In genomic region chr4:78168029-78168428, GRCh38 we compare ENCODE assay signal across 1 cellular context.
TF ChIP-seq lines count a peak whose summit lies in the region.

No MANE protein-coding gene starts in this region.

TF ChIP-seq in HepG2, 621 proteins besides CTCF, POLR2A, EP300 and RAD21 (continued from another document):
- no peak for TF ChIP-seq HMG20A (CRISPR knock-in tag; IDR thresholded peaks at IDR 0.05; ENCODE audit: borderline replicate concordance)
- TF ChIP-seq NONO (IDR thresholded peaks at IDR 0.05), result no peak
- TF ChIP-seq NONO (CRISPR knock-in tag; conservative IDR thresholded peaks at IDR 0.05), result no peak
- no peak for TF ChIP-seq RFX3 (CRISPR knock-in tag; IDR thresholded peaks at IDR 0.05)
- TF ChIP-seq MTA3 (CRISPR knock-in tag; IDR thresholded peaks at IDR 0.05), result no peak
- TF ChIP-seq, protein P1, sequence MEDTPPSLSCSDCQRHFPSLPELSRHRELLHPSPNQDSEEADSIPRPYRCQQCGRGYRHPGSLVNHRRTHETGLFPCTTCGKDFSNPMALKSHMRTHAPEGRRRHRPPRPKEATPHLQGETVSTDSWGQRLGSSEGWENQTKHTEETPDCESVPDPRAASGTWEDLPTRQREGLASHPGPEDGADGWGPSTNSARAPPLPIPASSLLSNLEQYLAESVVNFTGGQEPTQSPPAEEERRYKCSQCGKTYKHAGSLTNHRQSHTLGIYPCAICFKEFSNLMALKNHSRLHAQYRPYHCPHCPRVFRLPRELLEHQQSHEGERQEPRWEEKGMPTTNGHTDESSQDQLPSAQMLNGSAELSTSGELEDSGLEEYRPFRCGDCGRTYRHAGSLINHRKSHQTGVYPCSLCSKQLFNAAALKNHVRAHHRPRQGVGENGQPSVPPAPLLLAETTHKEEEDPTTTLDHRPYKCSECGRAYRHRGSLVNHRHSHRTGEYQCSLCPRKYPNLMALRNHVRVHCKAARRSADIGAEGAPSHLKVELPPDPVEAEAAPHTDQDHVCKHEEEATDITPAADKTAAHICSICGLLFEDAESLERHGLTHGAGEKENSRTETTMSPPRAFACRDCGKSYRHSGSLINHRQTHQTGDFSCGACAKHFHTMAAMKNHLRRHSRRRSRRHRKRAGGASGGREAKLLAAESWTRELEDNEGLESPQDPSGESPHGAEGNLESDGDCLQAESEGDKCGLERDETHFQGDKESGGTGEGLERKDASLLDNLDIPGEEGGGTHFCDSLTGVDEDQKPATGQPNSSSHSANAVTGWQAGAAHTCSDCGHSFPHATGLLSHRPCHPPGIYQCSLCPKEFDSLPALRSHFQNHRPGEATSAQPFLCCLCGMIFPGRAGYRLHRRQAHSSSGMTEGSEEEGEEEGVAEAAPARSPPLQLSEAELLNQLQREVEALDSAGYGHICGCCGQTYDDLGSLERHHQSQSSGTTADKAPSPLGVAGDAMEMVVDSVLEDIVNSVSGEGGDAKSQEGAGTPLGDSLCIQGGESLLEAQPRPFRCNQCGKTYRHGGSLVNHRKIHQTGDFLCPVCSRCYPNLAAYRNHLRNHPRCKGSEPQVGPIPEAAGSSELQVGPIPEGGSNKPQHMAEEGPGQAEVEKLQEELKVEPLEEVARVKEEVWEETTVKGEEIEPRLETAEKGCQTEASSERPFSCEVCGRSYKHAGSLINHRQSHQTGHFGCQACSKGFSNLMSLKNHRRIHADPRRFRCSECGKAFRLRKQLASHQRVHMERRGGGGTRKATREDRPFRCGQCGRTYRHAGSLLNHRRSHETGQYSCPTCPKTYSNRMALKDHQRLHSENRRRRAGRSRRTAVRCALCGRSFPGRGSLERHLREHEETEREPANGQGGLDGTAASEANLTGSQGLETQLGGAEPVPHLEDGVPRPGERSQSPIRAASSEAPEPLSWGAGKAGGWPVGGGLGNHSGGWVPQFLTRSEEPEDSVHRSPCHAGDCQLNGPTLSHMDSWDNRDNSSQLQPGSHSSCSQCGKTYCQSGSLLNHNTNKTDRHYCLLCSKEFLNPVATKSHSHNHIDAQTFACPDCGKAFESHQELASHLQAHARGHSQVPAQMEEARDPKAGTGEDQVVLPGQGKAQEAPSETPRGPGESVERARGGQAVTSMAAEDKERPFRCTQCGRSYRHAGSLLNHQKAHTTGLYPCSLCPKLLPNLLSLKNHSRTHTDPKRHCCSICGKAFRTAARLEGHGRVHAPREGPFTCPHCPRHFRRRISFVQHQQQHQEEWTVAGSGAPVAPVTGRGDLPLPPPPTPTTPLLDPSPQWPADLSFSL (CRISPR knock-in tag; IDR thresholded peaks at IDR 0.05), result no peak
